In the genomic region with DNA sequence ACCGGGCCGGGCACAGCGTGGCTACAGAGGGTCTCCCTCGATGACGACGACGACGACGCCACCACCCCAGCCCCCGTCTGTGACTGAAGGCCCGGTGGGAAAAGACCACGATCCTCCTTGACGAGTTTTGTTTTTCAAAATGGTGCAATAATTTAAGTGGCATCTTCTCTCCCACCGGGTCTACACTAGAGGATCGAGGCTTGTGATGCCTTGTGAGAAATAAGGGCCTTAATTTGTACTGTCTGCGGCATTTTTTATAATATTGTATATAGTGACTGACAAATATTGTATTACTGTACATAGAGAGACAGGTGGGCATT, we compare ENCODE assay signal across 8 cellular contexts. TPM values are rescaled to one million over a fixed set of nuclear protein-coding genes. Genes with fewer than 3 reads are reported as not detected.
DNase-seq lines count a peak whose midpoint lies in the region; ATAC-seq and TF ChIP-seq lines count a peak whose summit lies in the region.

No MANE protein-coding gene starts in this region.

- H3K27ac ChIP-seq in KMS-11, result no peak overlapping the region; the same call in 1 of the 2 replicates
- H3K27ac ChIP-seq in effector memory CD4-positive, alpha-beta T cell (ENCODE audit: insufficient read depth, low read length, poor library complexity, severe bottlenecking), result peak overlapping the region; percentile 89
- H3K27ac ChIP-seq in neutrophil, result peak overlapping the region; percentile 98

- TF ChIP-seq POLR2A in GM18505 (IDR thresholded peaks at IDR 0.05; ENCODE audit: borderline replicate concordance, extremely low read depth, insufficient read depth, insufficient read length), result no peak

- H3K4me3 Mint-ChIP-seq in CD14-positive monocyte, result peak overlapping the region; percentile 97 to 100

- H3K4me1 ChIP-seq in KMS-11 (ENCODE audit: low read depth, poor library complexity, severe bottlenecking) (peaks cover 62% of the 10 kb centered on the region), neutrophil (ENCODE audit: control insufficient read depth in 1 of 2, insufficient read depth in 1 of 2, low read depth in 1 of 2, low read length in 1 of 2) (peaks cover 51 to 72% of the 10 kb centered on the region in 2 experiments)
- H3K4me1 ChIP-seq in effector memory CD4-positive, alpha-beta T cell (ENCODE audit: control insufficient read depth, insufficient read depth, low read length, poor library complexity, severe bottlenecking), result peaks cover 25% of the 10 kb centered on the region

- H3K9me3 ChIP-seq in effector memory CD4-positive, alpha-beta T cell (ENCODE audit: control insufficient read depth, low read length), result no peaks in the 10 kb centered on the region
- H3K9me3 ChIP-seq in neutrophil, result no peaks in the 10 kb centered on the region

- no peaks in the 10 kb centered on the region for H4K20me1 ChIP-seq in KMS-11 (ENCODE audit: insufficient read depth)

- H3K4me2 ChIP-seq in KMS-11, result peak overlapping the region; percentile 73; the same call in 1 of the 2 replicates

- intact Hi-C loops in CD14-positive monocyte (cut with micrococcal nuclease), result loop anchor here (5.0 kb wide), 4 partner anchors 45 to 130 kb away; partner anchors contain the start of gene AP1M1 (in 1 of the 2)

- H3K36me3 ChIP-seq in KMS-11 (ENCODE audit: insufficient read depth), result no peaks in the 10 kb centered on the region
- peaks cover 37% of the 10 kb centered on the region for H3K36me3 ChIP-seq in effector memory CD4-positive, alpha-beta T cell (ENCODE audit: control insufficient read depth, insufficient read depth, low read length)
- peaks cover 35% of the 10 kb centered on the region for H3K36me3 ChIP-seq in neutrophil

- peaks cover 0 to 8% (median 1%) of the 10 kb centered on the region in 7 donors for H3K9me3 Mint-ChIP-seq in CD14-positive monocyte

- H3K79me2 ChIP-seq in KMS-11 (ENCODE audit: insufficient read depth, low read depth), result no peaks in the 10 kb centered on the region

- TF ChIP-seq CTCF in CD14-positive monocyte (IDR thresholded peaks at IDR 0.05) (no peak), KMS-11 (conservative IDR thresholded peaks at IDR 0.05; ENCODE audit: low read depth, low read length) (no peak), neutrophil (IDR thresholded peaks at IDR 0.05) (no peak)

- peaks cover 52% of the 10 kb centered on the region for H3K4me1 Mint-ChIP-seq in CD14-positive monocyte

- peaks cover 29 to 47% of the 10 kb centered on the region in 2 donors for H3K36me3 Mint-ChIP-seq in CD14-positive monocyte

- peaks cover 0 to 8% (median 5%) of the 10 kb centered on the region in 3 donors for H3K27me3 Mint-ChIP-seq in CD14-positive monocyte (ENCODE audit: low read depth in 3 of 3)

- no peak overlapping the region for H2AFZ ChIP-seq in KMS-11 (ENCODE audit: low read depth)

- no peaks in the 10 kb centered on the region; the same call in 1 of the 2 replicates for H3K27me3 ChIP-seq in KMS-11 (ENCODE audit: insufficient read depth, low read depth)
- H3K27me3 ChIP-seq in effector memory CD4-positive, alpha-beta T cell (replicated peaks; ENCODE audit: control insufficient read depth, insufficient read depth, low read length, poor library complexity, severe bottlenecking), result no peaks in the 10 kb centered on the region
- H3K27me3 ChIP-seq in neutrophil, result no peaks in the 10 kb centered on the region

- DNase-seq in CD14-positive monocyte (ENCODE audit: low spot score), result no peak
- no peak for DNase-seq in effector memory CD4-positive, alpha-beta T cell
- no peak for DNase-seq in pons (ENCODE audit: low spot score)
- no peak for DNase-seq in NCI-H1930 (lab: John Stamatoyannopoulos, UW)

- H3K4me3 ChIP-seq in KMS-11 (IDR thresholded peaks at IDR 0.05; ENCODE audit: insufficient read depth, low read depth, low read length) (no peak overlapping the region), neutrophil (ENCODE audit: low read depth in 1 of 2, low read length in 1 of 2) (peak overlapping the region; percentile 94 to 100)
- H3K4me3 ChIP-seq in effector memory CD4-positive, alpha-beta T cell (ENCODE audit: insufficient read depth, low read depth, low read length, poor library complexity, severe bottlenecking), result peak overlapping the region; percentile 98

- ATAC-seq in GM18505 (IDR thresholded peaks at IDR 0.05; ENCODE audit: unreplicated experiment) (no peak), HG02981 (IDR thresholded peaks at IDR 0.05; ENCODE audit: unreplicated experiment) (no peak)

- no peak overlapping the region; the same call in 1 of the 2 replicates for H3K9ac ChIP-seq in KMS-11

- peak overlapping the region; percentile 95 to 99 (median 98) for H3K27ac Mint-ChIP-seq in CD14-positive monocyte

RNA-seq across cellular contexts. Expression of gene KLF2, which starts 2.5 kb away (rescaled TPM):
- polyA plus RNA-seq in CD14-positive monocyte, result 10 to 100 TPM; 34.0 to 51.4 TPM
